9 cellular contexts compared by ENCODE assay signal in the genomic region with DNA sequence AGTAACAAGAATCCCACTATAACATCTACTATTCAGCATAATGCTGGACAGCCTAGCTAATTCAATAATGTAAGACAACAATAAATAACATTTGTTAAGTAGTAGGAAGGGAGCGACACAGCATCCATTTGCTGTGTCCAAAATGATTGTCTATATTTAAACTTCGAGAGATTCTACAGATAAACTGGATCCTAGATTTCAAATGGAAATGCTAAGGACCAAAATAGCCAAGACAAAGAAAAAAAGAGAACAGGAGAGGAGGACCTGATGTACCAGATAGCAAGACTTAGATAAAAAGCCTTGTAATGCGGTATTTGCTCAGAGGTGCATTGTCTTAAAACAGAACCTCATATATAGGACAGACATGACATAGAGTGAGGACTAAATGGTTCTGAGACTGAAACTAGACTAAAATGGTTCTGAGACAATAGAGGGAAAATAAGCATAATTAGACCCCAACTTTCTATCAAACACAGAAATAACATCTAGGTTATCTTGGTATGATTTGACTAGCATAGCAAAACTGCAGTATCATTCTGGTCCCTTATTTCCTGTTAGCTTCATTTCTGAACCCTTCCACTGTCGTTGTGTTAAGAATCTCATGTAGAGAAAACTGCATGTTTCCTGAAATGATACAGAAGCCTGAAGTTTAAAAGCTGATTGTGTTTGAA. TPM values are rescaled to one million over a fixed set of nuclear protein-coding genes. Genes with fewer than 3 reads are reported as not detected.
DNase-seq lines count a peak whose midpoint lies in the region; ATAC-seq, FAIRE-seq and TF ChIP-seq lines count a peak whose summit lies in the region.
"Had no signal": no experiment of that assay in that cellular context is flagged by ENCODE, and none has a peak within 500 bp of the region (broad histone marks: within the 10 kb centered on the region; RNA-seq: fewer than 3 reads in every experiment).

No MANE protein-coding gene starts in this region.

- FAIRE-seq in HTR-8/SVneo (lab: Jason Lieb, UNC): no peak

- TF ChIP-seq POLR2A in erythroblast (IDR thresholded peaks at IDR 0.05; ENCODE audit: low read length): no peak

- no peaks in the 10 kb centered on the region for H3K36me3 ChIP-seq in brain microvascular endothelial cell (replicated peaks)
- H3K36me3 ChIP-seq: ascending aorta had no signal

- peak; percentile 13 to 37 for DNase-seq in erythroblast (lab: John Stamatoyannopoulos, UW)
- no peak for DNase-seq in HTR-8/SVneo (ENCODE audit: insufficient read length, low spot score)
- DNase-seq in progenitor cell of endocrine pancreas (ENCODE audit: low spot score, unreplicated experiment): no peak
- DNase-seq in foreskin keratinocyte: no peak
- DNase-seq in brain microvascular endothelial cell: no peak

- peak; percentile 73 for ATAC-seq in GM18520 (IDR thresholded peaks at IDR 0.05; ENCODE audit: unreplicated experiment)
- peak; percentile 82 for ATAC-seq in GM21529 (IDR thresholded peaks at IDR 0.05; ENCODE audit: unreplicated experiment)
- ATAC-seq in HG03520 (IDR thresholded peaks at IDR 0.05; ENCODE audit: unreplicated experiment): peak; percentile 83
- ATAC-seq in foreskin keratinocyte: no peak

- in situ Hi-C loops in brain microvascular endothelial cell (cut with HindIII; ENCODE audit: low pct_ligation_motif_present, low sequenced_read_pairs): no loop called here

- TF ChIP-seq CTCF in progenitor cell of endocrine pancreas (IDR thresholded peaks at IDR 0.05; ENCODE audit: unreplicated experiment): no peak
- TF ChIP-seq CTCF in foreskin keratinocyte (conservative IDR thresholded peaks at IDR 0.05): no peak
- TF ChIP-seq CTCF in brain microvascular endothelial cell (IDR thresholded peaks at IDR 0.05; ENCODE audit: low read depth, low read length, missing control alignments): no peak

- H3K4me1 ChIP-seq in foreskin keratinocyte: no peaks in the 10 kb centered on the region
- H3K4me1 ChIP-seq: ascending aorta had no signal

- no peaks in the 10 kb centered on the region for H3K36me3 Mint-ChIP-seq in progenitor cell of endocrine pancreas (ENCODE audit: insufficient read depth)

- no peaks in the 10 kb centered on the region for H3K27me3 Mint-ChIP-seq in progenitor cell of endocrine pancreas

- no peaks in the 10 kb centered on the region for H3K4me1 Mint-ChIP-seq in progenitor cell of endocrine pancreas (ENCODE audit: low read depth)

- H3K4me3 ChIP-seq in brain microvascular endothelial cell (ENCODE audit: low read depth, low read length): no peak overlapping the region
- H3K4me3 ChIP-seq: ascending aorta had no signal

- no peaks in the 10 kb centered on the region for H3K9me3 Mint-ChIP-seq in progenitor cell of endocrine pancreas (ENCODE audit: low read depth)

- no peak overlapping the region for H3K27ac Mint-ChIP-seq in progenitor cell of endocrine pancreas

- H3K27ac ChIP-seq in foreskin keratinocyte (no peak overlapping the region), brain microvascular endothelial cell (no peak overlapping the region)
- H3K27ac ChIP-seq: ascending aorta had no signal

- no peaks in the 10 kb centered on the region for H3K27me3 ChIP-seq in foreskin keratinocyte
- H3K27me3 ChIP-seq in brain microvascular endothelial cell (replicated peaks): no peaks in the 10 kb centered on the region
- H3K27me3 ChIP-seq: ascending aorta had no signal

- H3K4me3 Mint-ChIP-seq in progenitor cell of endocrine pancreas (ENCODE audit: low read depth): no peak overlapping the region

RNA-seq across cellular contexts. Expression of gene HPGDS, which starts 3.8 kb away (rescaled TPM):
- not detected in 2 replicates for total RNA-seq in progenitor cell of endocrine pancreas
- total RNA-seq in foreskin keratinocyte: not detected in 2 replicates
- not detected in 2 replicates for polyA plus RNA-seq in foreskin keratinocyte
- total RNA-seq: ascending aorta had no signal

Comparison
In these comparisons a context has a peak if more than half of its experiments do, and no peak if none do; other contexts are left out.
1. DNase-seq: peak in erythroblast (2 of 2); none in HTR-8/SVneo (single experiment), progenitor cell of endocrine pancreas (single experiment), foreskin keratinocyte (0 of 2) and brain microvascular endothelial cell (single experiment).